ENCODE assay signal across 16 cellular contexts in the genomic region with DNA sequence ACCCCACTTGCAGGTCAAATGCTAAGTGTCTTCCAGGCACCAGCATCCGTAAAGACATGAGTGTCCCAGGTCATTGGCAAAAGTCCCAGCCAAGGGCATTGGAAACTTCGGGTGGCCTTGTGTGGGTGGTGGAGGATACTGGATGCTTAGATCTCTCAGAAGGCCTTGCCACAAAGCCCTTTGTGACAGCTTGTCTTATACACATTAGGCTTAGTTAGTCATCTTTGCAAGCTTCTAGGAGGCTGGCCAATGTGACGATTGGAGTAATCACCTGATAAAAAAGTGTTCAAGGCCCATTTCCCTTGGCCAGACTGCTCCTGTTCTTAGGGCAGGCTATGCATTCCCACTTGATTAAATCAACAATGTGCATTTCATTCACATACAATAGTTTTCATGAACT. TPM values are rescaled to one million over a fixed set of nuclear protein-coding genes. Genes with fewer than 3 reads are reported as not detected.
DNase-seq lines count a peak whose midpoint lies in the region; TF ChIP-seq lines count a peak whose summit lies in the region.
"Had no signal": no experiment of that assay in that cellular context is flagged by ENCODE, and none has a peak within 500 bp of the region (broad histone marks: within the 10 kb centered on the region; RNA-seq: fewer than 3 reads in every experiment).

No MANE protein-coding gene starts in this region.

- H3K36me3 ChIP-seq in osteoblast (ENCODE audit: insufficient read depth, low read length), result no peaks in the 10 kb centered on the region
- H3K36me3 ChIP-seq in breast epithelium, result no peaks in the 10 kb centered on the region
- H3K36me3 ChIP-seq: BLaER1 had no signal

- DNase-seq in NCI-H82 (lab: John Stamatoyannopoulos, UW) (peak; percentile 59), NCI-H82 treated with DMSO at 0.1 percent for 48 hours (lab: John Stamatoyannopoulos, UW; ENCODE audit: unreplicated experiment) (no peak), astrocyte of the hippocampus (ENCODE audit: low read depth, low spot score) (peak; percentile 4), osteoblast (ENCODE audit: insufficient read length, low spot score, missing footprints) (peak; percentile 63), amniotic stem cell (lab: John Stamatoyannopoulos, UW) (no peak), breast epithelium (ENCODE audit: low spot score in 2 of 2) (no peak)
- DNase-seq in activated CD4-positive, CD25-positive, alpha-beta regulatory T cell (lab: John Stamatoyannopoulos, UW), result no peak
- DNase-seq: 8988T; CD4-positive, alpha-beta memory T cell; GOT3; H7; HFFc6 had no signal

- TF ChIP-seq POLR2A in breast epithelium (IDR thresholded peaks at IDR 0.05), result no peak

- no peaks in the 10 kb centered on the region for H4K20me1 ChIP-seq in osteoblast (ENCODE audit: insufficient read depth, low read length)
- H4K20me1 ChIP-seq: BLaER1 had no signal

- no peaks in the 10 kb centered on the region for H3K79me2 ChIP-seq in osteoblast (ENCODE audit: insufficient read depth, low read length)

- H3K27ac ChIP-seq in osteoblast (ENCODE audit: low read depth, low read length), result no peak overlapping the region
- H3K27ac ChIP-seq in breast epithelium, result no peak overlapping the region
- H3K27ac ChIP-seq: BLaER1, HL-60 had no signal

- intact Hi-C loops in breast epithelium (cut with DNase I; ENCODE audit: low total_unique reads), result no loop called here

- H3K4me2 ChIP-seq in osteoblast (ENCODE audit: insufficient read depth, low read length), result no peak overlapping the region

- H3K9me3 ChIP-seq in osteoblast (ENCODE audit: low read depth, low read length) (no peaks in the 10 kb centered on the region), breast epithelium (peaks cover 0 to 13% of the 10 kb centered on the region in 2 donors)

- H3K4me3 ChIP-seq in osteoblast (ENCODE audit: insufficient read depth, low read length) (no peak overlapping the region), breast epithelium (no peak overlapping the region)
- H3K4me3 ChIP-seq: BLaER1 had no signal

- TF ChIP-seq CTCF in osteoblast (IDR thresholded peaks at IDR 0.05; ENCODE audit: extremely low read depth, low read depth, low read length) (no peak), breast epithelium (IDR thresholded peaks at IDR 0.05) (no peak)

- no peaks in the 10 kb centered on the region for H3K4me1 ChIP-seq in osteoblast (ENCODE audit: insufficient read depth, low read length)
- H3K4me1 ChIP-seq in breast epithelium, result no peaks in the 10 kb centered on the region

- H3K27me3 ChIP-seq in osteoblast (ENCODE audit: insufficient read depth, low read length) (no peaks in the 10 kb centered on the region), breast epithelium (no peaks in the 10 kb centered on the region)
- H3K27me3 ChIP-seq: BLaER1 had no signal

- no peak overlapping the region for H2AFZ ChIP-seq in osteoblast (ENCODE audit: low read length)

RNA-seq across cellular contexts. Expression of gene NPS, which starts 26.9 kb away (rescaled TPM):
- total RNA-seq in osteoblast (not detected in 2 replicates), breast epithelium (not detected)
- total RNA-seq: A673; CD4-positive, alpha-beta memory T cell; H7; HFFc6; HT1080 had no signal

Comparison
In these comparisons a context has a peak if more than half of its experiments do, and no peak if none do; other contexts are left out.
1. DNase-seq: peak in NCI-H82 (single experiment), astrocyte of the hippocampus (single experiment) and osteoblast (single experiment); none in NCI-H82 treated with DMSO at 0.1 percent for 48 hours (single experiment), amniotic stem cell (single experiment), breast epithelium (0 of 2) and activated CD4-positive, CD25-positive, alpha-beta regulatory T cell (0 of 4).